ENCODE assay signal across 18 cellular contexts in the genomic region with DNA sequence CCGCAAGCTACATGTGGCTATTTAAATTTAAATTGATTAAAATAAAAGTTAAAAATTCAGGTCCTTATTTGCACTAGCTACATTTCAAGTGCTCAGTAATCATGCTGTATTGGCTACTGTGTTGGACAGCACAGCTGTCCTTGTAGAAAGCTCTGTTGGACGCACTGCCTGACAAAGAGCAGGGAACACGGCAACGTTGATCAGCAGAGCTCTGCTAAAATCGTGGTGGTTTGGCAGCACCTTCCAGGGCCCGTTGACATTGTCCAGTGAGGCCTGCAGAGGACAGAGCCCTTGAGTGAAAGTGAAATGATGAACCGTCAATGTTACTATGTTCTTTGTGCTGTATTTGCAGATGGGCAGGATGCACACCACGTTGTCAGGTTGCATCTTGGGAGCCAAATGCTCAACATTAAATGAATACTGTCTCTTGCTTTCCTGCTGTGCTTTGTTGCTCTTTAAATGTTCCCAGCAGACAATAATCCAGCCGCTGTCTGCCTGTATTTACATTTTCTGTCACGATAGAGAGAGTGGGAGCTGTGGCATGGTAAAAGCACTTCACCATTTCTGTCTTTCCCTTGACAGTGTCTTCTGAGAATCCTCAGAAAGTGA.
DNase-seq lines count a peak whose midpoint lies in the region; ATAC-seq and TF ChIP-seq lines count a peak whose summit lies in the region.
"Had no signal": no experiment of that assay in that cellular context is flagged by ENCODE, and none has a peak within 500 bp of the region (broad histone marks: within the 10 kb centered on the region; RNA-seq: fewer than 3 reads in every experiment).

No MANE protein-coding gene starts in this region.

- H3K27me3 ChIP-seq in neural cell (ENCODE audit: insufficient read depth, low read depth, low read length): no peaks in the 10 kb centered on the region
- H3K27me3 ChIP-seq: SJCRH30 had no signal

- no peaks in the 10 kb centered on the region for H4K20me1 ChIP-seq in neural cell (ENCODE audit: insufficient read depth)

- H2AFZ ChIP-seq in neural cell (ENCODE audit: low read depth, low read length): no peak overlapping the region

- no peak overlapping the region for H3K4me2 ChIP-seq in neural cell (ENCODE audit: low read length)

- no peaks in the 10 kb centered on the region for H3K36me3 ChIP-seq in neural cell (ENCODE audit: insufficient read depth, low read length)
- H3K36me3 ChIP-seq: HAP-1, SJCRH30 had no signal

- H3K79me2 ChIP-seq in neural cell (replicated peaks; ENCODE audit: insufficient read depth, low read length): no peaks in the 10 kb centered on the region

- no peak for TF ChIP-seq CTCF in neural cell (IDR thresholded peaks at IDR 0.05; ENCODE audit: poor library complexity, severe bottlenecking)

- TF ChIP-seq RAD21 in neural cell (conservative IDR thresholded peaks at IDR 0.05): no peak

- no peaks in the 10 kb centered on the region for H3K9me2 ChIP-seq in neural cell (ENCODE audit: insufficient read depth, low read length)

- no peaks in the 10 kb centered on the region for H3K9me3 ChIP-seq in neural cell (ENCODE audit: low read length)
- H3K9me3 ChIP-seq: HAP-1, SJCRH30 had no signal

- no peak for ATAC-seq in GM19035 (IDR thresholded peaks at IDR 0.05; ENCODE audit: unreplicated experiment)
- ATAC-seq: PC-3 had no signal

- peak; percentile 56 for TF ChIP-seq EP300 in neural cell (conservative IDR thresholded peaks at IDR 0.05; ENCODE audit: poor library complexity, severe bottlenecking)

- no peak overlapping the region for H3K27ac ChIP-seq in neural cell (ENCODE audit: low read length)
- H3K27ac ChIP-seq: SJCRH30 had no signal

- peak; percentile 41 for DNase-seq in NCI-H1092 (lab: John Stamatoyannopoulos, UW)
- DNase-seq in NCI-H2029 (lab: John Stamatoyannopoulos, UW): peak; percentile 45
- DNase-seq in NCI-H69 (lab: John Stamatoyannopoulos, UW): peak; percentile 76
- no peak for DNase-seq in AG20443 (ENCODE audit: low spot score)
- no peak for DNase-seq in activated T-cell treated with anti-CD3 and anti-CD28 coated beads for 4 hours
- DNase-seq: CD4-positive, alpha-beta memory T cell; DMS79; IMR-90; Karpas-422; NCI-H1436; NCI-H2171 treated with DMSO at 0.1 percent for 48 hours; NCI-H526; PC-3; SJCRH30; SW 1271 had no signal

- no peak overlapping the region for H3K9ac ChIP-seq in neural cell (ENCODE audit: low read length)

- peak overlapping the region; percentile 9 for H3K4me3 ChIP-seq in neural cell (ENCODE audit: low read length)
- H3K4me3 ChIP-seq: HAP-1, SJCRH30 had no signal

- H3F3A ChIP-seq in neural cell (ENCODE audit: insufficient read depth, low read length, poor library complexity, severe bottlenecking): no peaks in the 10 kb centered on the region

TF ChIP-seq in neural cell, 6 proteins besides CTCF, POLR2A, EP300 and RAD21:
- TF ChIP-seq, protein P1, sequence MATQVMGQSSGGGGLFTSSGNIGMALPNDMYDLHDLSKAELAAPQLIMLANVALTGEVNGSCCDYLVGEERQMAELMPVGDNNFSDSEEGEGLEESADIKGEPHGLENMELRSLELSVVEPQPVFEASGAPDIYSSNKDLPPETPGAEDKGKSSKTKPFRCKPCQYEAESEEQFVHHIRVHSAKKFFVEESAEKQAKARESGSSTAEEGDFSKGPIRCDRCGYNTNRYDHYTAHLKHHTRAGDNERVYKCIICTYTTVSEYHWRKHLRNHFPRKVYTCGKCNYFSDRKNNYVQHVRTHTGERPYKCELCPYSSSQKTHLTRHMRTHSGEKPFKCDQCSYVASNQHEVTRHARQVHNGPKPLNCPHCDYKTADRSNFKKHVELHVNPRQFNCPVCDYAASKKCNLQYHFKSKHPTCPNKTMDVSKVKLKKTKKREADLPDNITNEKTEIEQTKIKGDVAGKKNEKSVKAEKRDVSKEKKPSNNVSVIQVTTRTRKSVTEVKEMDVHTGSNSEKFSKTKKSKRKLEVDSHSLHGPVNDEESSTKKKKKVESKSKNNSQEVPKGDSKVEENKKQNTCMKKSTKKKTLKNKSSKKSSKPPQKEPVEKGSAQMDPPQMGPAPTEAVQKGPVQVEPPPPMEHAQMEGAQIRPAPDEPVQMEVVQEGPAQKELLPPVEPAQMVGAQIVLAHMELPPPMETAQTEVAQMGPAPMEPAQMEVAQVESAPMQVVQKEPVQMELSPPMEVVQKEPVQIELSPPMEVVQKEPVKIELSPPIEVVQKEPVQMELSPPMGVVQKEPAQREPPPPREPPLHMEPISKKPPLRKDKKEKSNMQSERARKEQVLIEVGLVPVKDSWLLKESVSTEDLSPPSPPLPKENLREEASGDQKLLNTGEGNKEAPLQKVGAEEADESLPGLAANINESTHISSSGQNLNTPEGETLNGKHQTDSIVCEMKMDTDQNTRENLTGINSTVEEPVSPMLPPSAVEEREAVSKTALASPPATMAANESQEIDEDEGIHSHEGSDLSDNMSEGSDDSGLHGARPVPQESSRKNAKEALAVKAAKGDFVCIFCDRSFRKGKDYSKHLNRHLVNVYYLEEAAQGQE (IDR thresholded peaks at IDR 0.05; ENCODE audit: borderline replicate concordance): no peak
- peak; percentile 46 for TF ChIP-seq POLR2AphosphoS5 (IDR thresholded peaks at IDR 0.05)

Comparison
In these comparisons a context has a peak if more than half of its experiments do, and no peak if none do; other contexts are left out.
1. DNase-seq: peak in NCI-H1092 (single experiment), NCI-H2029 (single experiment) and NCI-H69 (single experiment); none in AG20443 (single experiment) and activated T-cell treated with anti-CD3 and anti-CD28 coated beads for 4 hours (single experiment).